ENCODE assay signal across 1 cellular context in genomic region chr12:105742567-105742874, GRCh38.
TF ChIP-seq lines count a peak whose summit lies in the region.

No MANE protein-coding gene starts in this region.

TF ChIP-seq in GM23338, 12 proteins besides CTCF, POLR2A, EP300 and RAD21 (continued from another document):
- TF ChIP-seq ZNF462 (CRISPR knock-in tag; IDR thresholded peaks at IDR 0.05) (no peak), ZNF331 (CRISPR knock-in tag; IDR thresholded peaks at IDR 0.05; ENCODE audit: low read depth) (no peak), EZH2phosphoT487 (IDR thresholded peaks at IDR 0.05; ENCODE audit: unreplicated experiment) (no peak), ETS1 (IDR thresholded peaks at IDR 0.05) (no peak)
